ENCODE assay signal across 8 cellular contexts in genomic region chr14:36582011-36582873, GRCh38. TPM values are rescaled to one million over a fixed set of nuclear protein-coding genes. Genes with fewer than 3 reads are reported as not detected.
DNase-seq lines count a peak whose midpoint lies in the region; ATAC-seq and TF ChIP-seq lines count a peak whose summit lies in the region.

NKX2-8 (minus strand) TSS chr14:36582614; CDS start chr14:36582389, 225 bp downstream.

- H3K9ac ChIP-seq in rectal smooth muscle tissue (ENCODE audit: low read length), result no peak within 1 kb of the TSS

- TF ChIP-seq CTCF in GM10266 (IDR thresholded peaks at IDR 0.05; ENCODE audit: control insufficient read depth, insufficient read depth, low read depth, missing control alignments) (no peak), fibroblast of pulmonary artery (IDR thresholded peaks at IDR 0.05; ENCODE audit: low read length, missing control alignments) (no peak)

- H3K4me1 ChIP-seq in rectal smooth muscle tissue (ENCODE audit: control insufficient read depth, insufficient read depth, low read length), result no peaks in the 10 kb centered on the region

- H3K4me3 ChIP-seq in fibroblast of pulmonary artery (replicated peaks; ENCODE audit: low read depth, low read length) (peak within 1 kb of the TSS; percentile 27), rectal smooth muscle tissue (ENCODE audit: low read length) (peak within 1 kb of the TSS; percentile 66)

- no peak for ATAC-seq in GM21825 (IDR thresholded peaks at IDR 0.05; ENCODE audit: unreplicated experiment)
- ATAC-seq in left lobe of liver, result no peak
- no peak for ATAC-seq in GM18867 (IDR thresholded peaks at IDR 0.05; ENCODE audit: unreplicated experiment)

- DNase-seq in GM10266 (ENCODE audit: extremely low spot score), result peak; percentile 25
- peak; percentile 21 for DNase-seq in NCI-H510A (lab: John Stamatoyannopoulos, UW)
- DNase-seq in fibroblast of pulmonary artery (ENCODE audit: low read depth), result no peak
- no peak for DNase-seq in left lobe of liver (ENCODE audit: low spot score)
- DNase-seq in glomerular visceral epithelial cell (ENCODE audit: extremely low spot score), result no peak

- peaks cover 30% of the 10 kb centered on the region for H3K27me3 ChIP-seq in rectal smooth muscle tissue (ENCODE audit: control insufficient read depth, insufficient read depth, low read length)

- no peaks in the 10 kb centered on the region for H3K36me3 ChIP-seq in rectal smooth muscle tissue (ENCODE audit: control insufficient read depth, insufficient read depth, low read length)

- H3K27ac ChIP-seq in rectal smooth muscle tissue (ENCODE audit: low read depth, low read length), result no peak within 1 kb of the TSS

RNA-seq across cellular contexts. Expression of gene NKX2-8, which starts in this region (rescaled TPM):
- not detected for total RNA-seq in left lobe of liver

Comparison
In these comparisons a context has a peak if more than half of its experiments do, and no peak if none do; other contexts are left out.
1. DNase-seq: peak in GM10266 (single experiment) and NCI-H510A (single experiment); none in fibroblast of pulmonary artery (single experiment), left lobe of liver (single experiment) and glomerular visceral epithelial cell (single experiment).